In the genomic region with DNA sequence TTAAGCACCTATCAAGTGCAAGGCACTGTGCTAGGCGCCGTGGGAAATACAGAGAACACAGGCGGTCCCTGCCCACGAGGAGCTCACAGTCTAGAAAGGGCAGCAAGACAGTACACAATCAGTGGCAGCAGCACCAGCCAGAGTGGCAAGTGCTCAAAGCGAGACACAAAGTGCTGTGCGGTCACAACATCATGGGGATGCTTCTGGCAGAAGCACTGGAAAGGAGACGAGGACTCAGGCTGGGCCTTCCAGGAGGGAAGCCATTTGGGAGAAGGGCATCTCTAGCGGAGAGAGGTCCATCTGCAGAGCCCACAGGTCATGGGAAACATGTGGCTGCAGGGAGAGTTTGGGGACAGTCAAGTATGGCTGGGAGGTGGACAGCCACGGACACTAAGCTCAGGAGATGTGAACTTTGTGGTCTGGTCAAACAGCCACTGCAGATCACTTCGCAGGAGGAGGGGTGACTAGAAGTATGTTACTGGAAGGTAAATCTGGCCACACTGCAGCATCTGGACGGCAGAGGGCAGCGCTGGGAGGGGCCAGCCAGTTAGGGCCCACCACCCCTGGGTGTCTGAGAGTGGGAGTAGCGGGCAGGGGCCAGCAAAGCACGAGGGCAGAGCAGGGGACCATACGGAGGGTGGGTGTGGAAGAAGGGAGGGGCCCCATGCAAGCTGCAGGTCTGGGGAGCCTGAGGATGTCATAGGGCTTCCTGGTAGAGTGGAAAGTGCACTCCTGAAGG, we compare ENCODE assay signal across 12 cellular contexts.
DNase-seq lines count a peak whose midpoint lies in the region; ATAC-seq and TF ChIP-seq lines count a peak whose summit lies in the region.
"Had no signal": no experiment of that assay in that cellular context is flagged by ENCODE, and none has a peak within 500 bp of the region (broad histone marks: within the 10 kb centered on the region; RNA-seq: fewer than 3 reads in every experiment).

No MANE protein-coding gene starts in this region.

- H3K4me1 Mint-ChIP-seq in activated CD8-positive, alpha-beta T cell treated with anti-CD3 and anti-CD28 coated beads, Interleukin-2, amount 10 ng/mL, durations not matched to agents 7 days and 5 days (ENCODE audit: low read depth) = peaks cover 38% of the 10 kb centered on the region
- peaks cover 24% of the 10 kb centered on the region for H3K4me1 Mint-ChIP-seq in activated CD8-positive, alpha-beta T cell treated with anti-CD3 and anti-CD28 coated beads for 36 hours (ENCODE audit: low read depth)
- peaks cover 18% of the 10 kb centered on the region for H3K4me1 Mint-ChIP-seq in activated T-helper 1 cell treated with anti-CD3 and anti-CD28 coated beads, Interleukin-12 subunit alpha, Interleukin-12 subunit beta, Interleukin-2, Interleukin-4 antibody, amounts not matched to agents 30 ng/mL and 10 ng/mL and 1 ng/mL, durations not matched to agents 14 hours and 24 hours and 36 hours (ENCODE audit: low read depth)
- H3K4me1 Mint-ChIP-seq in stimulated activated naive B cell treated with anti-CD40 and anti-IgM and Interleukin-4, amounts not matched to agents 10 μg/mL and 1 μg/mL and 100 μg/mL, for 72 hours = peaks cover 48 to 71% of the 10 kb centered on the region in 2 donors

- no peaks in the 10 kb centered on the region for H3K9me3 Mint-ChIP-seq in activated CD8-positive, alpha-beta T cell treated with anti-CD3 and anti-CD28 coated beads, Interleukin-2, amount 10 ng/mL, durations not matched to agents 7 days and 5 days (ENCODE audit: insufficient read depth)
- H3K9me3 Mint-ChIP-seq in activated CD8-positive, alpha-beta T cell treated with anti-CD3 and anti-CD28 coated beads for 36 hours = no peaks in the 10 kb centered on the region
- no peaks in the 10 kb centered on the region for H3K9me3 Mint-ChIP-seq in activated T-helper 1 cell treated with anti-CD3 and anti-CD28 coated beads, Interleukin-12 subunit alpha, Interleukin-12 subunit beta, Interleukin-2, Interleukin-4 antibody, amounts not matched to agents 30 ng/mL and 10 ng/mL and 1 ng/mL, durations not matched to agents 14 hours and 24 hours and 36 hours
- no peaks in the 10 kb centered on the region for H3K9me3 Mint-ChIP-seq in stimulated activated naive B cell treated with anti-CD40 and anti-IgM and Interleukin-4, amounts not matched to agents 10 μg/mL and 1 μg/mL and 100 μg/mL, for 72 hours
- H3K9me3 Mint-ChIP-seq: naive B cell had no signal

- POLR2A ChIA-PET in activated CD8-positive, alpha-beta T cell treated with anti-CD3 and anti-CD28 coated beads, Interleukin-2, amount 10 ng/mL, durations not matched to agents 7 days and 5 days (lab: Charles Lee) = no interaction called here
- POLR2A ChIA-PET in activated CD8-positive, alpha-beta T cell treated with anti-CD3 and anti-CD28 coated beads for 36 hours (lab: Charles Lee) = no interaction called here

- CTCF ChIA-PET in activated CD8-positive, alpha-beta T cell treated with anti-CD3 and anti-CD28 coated beads, Interleukin-2, amount 10 ng/mL, durations not matched to agents 7 days and 5 days (lab: Charles Lee) = interaction anchor here (1.4 to 7.0 kb wide), 2 partner anchors 9 to 85 kb away, joined by 4 to 46 read pairs; no protein-coding TSS in a partner anchor
- CTCF ChIA-PET in activated CD8-positive, alpha-beta T cell treated with anti-CD3 and anti-CD28 coated beads for 36 hours (lab: Charles Lee) = interaction anchor here (9.1 kb wide), 1 partner anchor 84 kb away, joined by 68 read pairs; no protein-coding TSS in a partner anchor

- H3K27me3 ChIP-seq in foreskin keratinocyte = no peaks in the 10 kb centered on the region

- H3K36me3 Mint-ChIP-seq in activated CD8-positive, alpha-beta T cell treated with anti-CD3 and anti-CD28 coated beads, Interleukin-2, amount 10 ng/mL, durations not matched to agents 7 days and 5 days (ENCODE audit: low read depth) = peaks cover 40% of the 10 kb centered on the region
- H3K36me3 Mint-ChIP-seq in activated CD8-positive, alpha-beta T cell treated with anti-CD3 and anti-CD28 coated beads for 36 hours (ENCODE audit: low read depth) = peaks cover 15% of the 10 kb centered on the region
- H3K36me3 Mint-ChIP-seq in activated T-helper 1 cell treated with anti-CD3 and anti-CD28 coated beads, Interleukin-12 subunit alpha, Interleukin-12 subunit beta, Interleukin-2, Interleukin-4 antibody, amounts not matched to agents 30 ng/mL and 10 ng/mL and 1 ng/mL, durations not matched to agents 14 hours and 24 hours and 36 hours (ENCODE audit: low read depth) = peaks cover 24% of the 10 kb centered on the region
- peaks cover 38 to 49% of the 10 kb centered on the region in 2 donors for H3K36me3 Mint-ChIP-seq in stimulated activated naive B cell treated with anti-CD40 and anti-IgM and Interleukin-4, amounts not matched to agents 10 μg/mL and 1 μg/mL and 100 μg/mL, for 72 hours

- H3K27me3 Mint-ChIP-seq in activated CD8-positive, alpha-beta T cell treated with anti-CD3 and anti-CD28 coated beads, Interleukin-2, amount 10 ng/mL, durations not matched to agents 7 days and 5 days (ENCODE audit: low read depth) = no peaks in the 10 kb centered on the region
- H3K27me3 Mint-ChIP-seq in activated CD8-positive, alpha-beta T cell treated with anti-CD3 and anti-CD28 coated beads for 36 hours = no peaks in the 10 kb centered on the region
- H3K27me3 Mint-ChIP-seq in activated T-helper 1 cell treated with anti-CD3 and anti-CD28 coated beads, Interleukin-12 subunit alpha, Interleukin-12 subunit beta, Interleukin-2, Interleukin-4 antibody, amounts not matched to agents 30 ng/mL and 10 ng/mL and 1 ng/mL, durations not matched to agents 14 hours and 24 hours and 36 hours (ENCODE audit: insufficient read depth) = no peaks in the 10 kb centered on the region
- H3K27me3 Mint-ChIP-seq in stimulated activated naive B cell treated with anti-CD40 and anti-IgM and Interleukin-4, amounts not matched to agents 10 μg/mL and 1 μg/mL and 100 μg/mL, for 72 hours = peaks cover 0 to 5% of the 10 kb centered on the region in 2 donors
- H3K27me3 Mint-ChIP-seq: naive B cell had no signal

- DNase-seq in activated CD8-positive, alpha-beta T cell treated with anti-CD3 and anti-CD28 coated beads, Interleukin-2, amount 10 ng/mL, durations not matched to agents 7 days and 5 days = no peak
- DNase-seq in activated CD8-positive, alpha-beta T cell treated with anti-CD3 and anti-CD28 coated beads for 36 hours = no peak
- DNase-seq in activated T-helper 1 cell treated with anti-CD3 and anti-CD28 coated beads, Interleukin-12 subunit alpha, Interleukin-12 subunit beta, Interleukin-2, Interleukin-4 antibody, amounts not matched to agents 30 ng/mL and 10 ng/mL and 1 ng/mL, durations not matched to agents 14 hours and 24 hours and 36 hours (ENCODE audit: low spot score) = no peak
- DNase-seq in foreskin keratinocyte = no peak
- DNase-seq in stimulated activated naive B cell treated with anti-CD40 and anti-IgM and Interleukin-4, amounts not matched to agents 10 μg/mL and 1 μg/mL and 100 μg/mL, for 72 hours = no peak
- no peak for DNase-seq in activated effector memory CD4-positive, alpha-beta T cell treated with anti-CD3 and anti-CD28 coated beads, Interleukin-2, amount 50 U/mL, for 16 hours
- DNase-seq: effector CD4-positive, alpha-beta T cell; naive B cell; NCI-H510A treated with DMSO at 0.1 percent for 48 hours had no signal

- peaks cover 16% of the 10 kb centered on the region for H3K4me1 ChIP-seq in foreskin keratinocyte

- intact Hi-C loops in activated CD8-positive, alpha-beta T cell treated with anti-CD3 and anti-CD28 coated beads for 36 hours (cut with micrococcal nuclease) = loop anchor here (10.0 kb wide), 1 partner anchor 184 kb away; no protein-coding TSS in a partner anchor
- intact Hi-C loops in activated T-helper 1 cell treated with anti-CD3 and anti-CD28 coated beads, Interleukin-12 subunit alpha, Interleukin-12 subunit beta, Interleukin-2, Interleukin-4 antibody, amounts not matched to agents 30 ng/mL and 10 ng/mL and 1 ng/mL, durations not matched to agents 14 hours and 24 hours and 36 hours (cut with micrococcal nuclease) = no loop called here

- no peak for TF ChIP-seq CTCF in activated CD8-positive, alpha-beta T cell treated with anti-CD3 and anti-CD28 coated beads for 36 hours (IDR thresholded peaks at IDR 0.05)
- peak; percentile 56 for TF ChIP-seq CTCF in foreskin keratinocyte (conservative IDR thresholded peaks at IDR 0.05)

- H3K4me3 Mint-ChIP-seq in activated CD8-positive, alpha-beta T cell treated with anti-CD3 and anti-CD28 coated beads, Interleukin-2, amount 10 ng/mL, durations not matched to agents 7 days and 5 days = no peak overlapping the region
- H3K4me3 Mint-ChIP-seq in activated CD8-positive, alpha-beta T cell treated with anti-CD3 and anti-CD28 coated beads for 36 hours = no peak overlapping the region
- H3K4me3 Mint-ChIP-seq in activated T-helper 1 cell treated with anti-CD3 and anti-CD28 coated beads, Interleukin-12 subunit alpha, Interleukin-12 subunit beta, Interleukin-2, Interleukin-4 antibody, amounts not matched to agents 30 ng/mL and 10 ng/mL and 1 ng/mL, durations not matched to agents 14 hours and 24 hours and 36 hours = no peak overlapping the region
- H3K4me3 Mint-ChIP-seq in stimulated activated naive B cell treated with anti-CD40 and anti-IgM and Interleukin-4, amounts not matched to agents 10 μg/mL and 1 μg/mL and 100 μg/mL, for 72 hours = no peak overlapping the region
- H3K4me3 Mint-ChIP-seq: naive B cell had no signal

- H3K27ac Mint-ChIP-seq in activated CD8-positive, alpha-beta T cell treated with anti-CD3 and anti-CD28 coated beads, Interleukin-2, amount 10 ng/mL, durations not matched to agents 7 days and 5 days = peak overlapping the region; percentile 68
- no peak overlapping the region for H3K27ac Mint-ChIP-seq in activated CD8-positive, alpha-beta T cell treated with anti-CD3 and anti-CD28 coated beads for 36 hours
- peak overlapping the region; percentile 64 for H3K27ac Mint-ChIP-seq in activated T-helper 1 cell treated with anti-CD3 and anti-CD28 coated beads, Interleukin-12 subunit alpha, Interleukin-12 subunit beta, Interleukin-2, Interleukin-4 antibody, amounts not matched to agents 30 ng/mL and 10 ng/mL and 1 ng/mL, durations not matched to agents 14 hours and 24 hours and 36 hours
- H3K27ac Mint-ChIP-seq in stimulated activated naive B cell treated with anti-CD40 and anti-IgM and Interleukin-4, amounts not matched to agents 10 μg/mL and 1 μg/mL and 100 μg/mL, for 72 hours = peak overlapping the region; percentile 75

- ATAC-seq in activated CD8-positive, alpha-beta T cell treated with anti-CD3 and anti-CD28 coated beads, Interleukin-2, amount 10 ng/mL, durations not matched to agents 7 days and 5 days = no peak
- no peak for ATAC-seq in activated CD8-positive, alpha-beta T cell treated with anti-CD3 and anti-CD28 coated beads for 36 hours
- no peak for ATAC-seq in foreskin keratinocyte
- ATAC-seq in stimulated activated naive B cell treated with anti-CD40 and anti-IgM and Interleukin-4, amounts not matched to agents 10 μg/mL and 1 μg/mL and 100 μg/mL, for 72 hours (replicated peaks) = no peak
- no peak for ATAC-seq in HG03457 (IDR thresholded peaks at IDR 0.05; ENCODE audit: unreplicated experiment)
- no peak for ATAC-seq in HG03442 (IDR thresholded peaks at IDR 0.05; ENCODE audit: unreplicated experiment)

- H3K27ac ChIP-seq in foreskin keratinocyte = no peak overlapping the region
- H3K27ac ChIP-seq: C4-2B had no signal
